ENCODE assay signal across 26 cellular contexts in the genomic region with DNA sequence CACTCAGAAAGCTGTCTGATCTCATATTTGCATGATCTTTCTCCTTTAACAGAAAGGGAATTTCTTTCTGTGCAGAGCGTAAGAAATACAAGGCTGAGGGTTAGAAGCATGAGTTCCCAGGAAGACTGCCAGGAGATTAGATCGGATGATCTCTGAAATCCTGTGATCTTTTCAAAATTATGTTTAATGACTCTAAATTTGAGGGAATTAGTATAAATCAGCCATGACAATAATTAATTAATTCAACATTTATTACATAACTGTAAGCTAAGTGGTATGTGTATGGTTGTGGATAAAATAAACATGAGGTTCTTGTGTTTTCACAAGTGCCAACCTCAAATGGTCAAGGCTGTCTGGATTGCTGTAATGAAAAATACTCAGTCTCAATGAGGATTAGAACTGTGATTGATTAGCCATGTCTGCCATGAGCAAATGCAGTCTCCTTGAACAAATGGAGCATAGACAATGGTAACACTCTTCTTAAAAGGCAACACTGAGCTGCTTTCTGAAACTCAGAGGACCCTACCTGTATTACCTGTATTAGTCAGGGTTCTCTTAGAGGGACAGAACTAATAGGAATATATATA.
"Had no signal": no experiment of that assay in that cellular context is flagged by ENCODE, and none has a peak within 500 bp of the region (broad histone marks: within the 10 kb centered on the region; RNA-seq: fewer than 3 reads in every experiment).

No MANE protein-coding gene starts in this region.

- H3K27me3 ChIP-seq: colonic mucosa, esophagus muscularis mucosa, gastroesophageal sphincter, hepatocyte, left lung, sigmoid colon, testis, tibial artery had no signal

- H3K79me2 ChIP-seq: hepatocyte, parathyroid adenoma had no signal

- H3K9me3 ChIP-seq: colonic mucosa, esophagus muscularis mucosa, gastroesophageal sphincter, heart left ventricle, left lung, mucosa of descending colon, sigmoid colon, spleen, testis, tibial artery had no signal

- DNase-seq: colonic mucosa; effector CD8-positive, alpha-beta T cell; endodermal cell; foreskin keratinocyte; heart left ventricle; left cardiac atrium; left lung; mesenchymal stem cell; mucosa of descending colon; naive B cell; right cardiac atrium; sigmoid colon; spleen; stimulated activated CD4-positive, alpha-beta T cell treated with anti-CD3 and anti-CD28 coated beads, Interleukin-4, amount 100 ng/mL, for 4 hours; stimulated activated naive CD8-positive, alpha-beta T cell treated with anti-CD3 and anti-CD28 coated beads, Interleukin-15, Interleukin-2, amounts not matched to agents 100 U/mL and 50 U/mL, for 24 hours; substantia nigra; testis; tibial artery had no signal

- H3K36me3 ChIP-seq: colonic mucosa, esophagus muscularis mucosa, gastroesophageal sphincter, heart left ventricle, left lung, sigmoid colon, spleen, tibial artery had no signal

- H3K27ac ChIP-seq: colonic mucosa, esophagus muscularis mucosa, foreskin keratinocyte, gastroesophageal sphincter, heart left ventricle, hepatocyte, left lung, parathyroid adenoma, sigmoid colon, skin epidermis, spleen, testis, tibial artery had no signal

- H3K4me2 ChIP-seq: hepatocyte had no signal

- H3K9ac ChIP-seq: parathyroid adenoma had no signal

- H2AFZ ChIP-seq: hepatocyte, parathyroid adenoma had no signal

- H3K4me1 ChIP-seq: colonic mucosa, foreskin keratinocyte, gastroesophageal sphincter, left lung, parathyroid adenoma, spleen, tibial artery had no signal

- FAIRE-seq: islet of Langerhans had no signal

- ATAC-seq: foreskin keratinocyte; gastroesophageal sphincter; heart left ventricle; left cardiac atrium; left lung; mucosa of descending colon; natural killer cell treated with Interleukin-12 subunit alpha and Interleukin-12 subunit beta and Interleukin-15 and Interleukin-18, amount 100 ng/mL, for 72 hours; right cardiac atrium; stimulated activated memory B cell treated with anti-CD40 and anti-IgM and Interleukin-4, amounts not matched to agents 10 μg/mL and 1 μg/mL and 100 μg/mL, for 72 hours; stimulated activated naive CD8-positive, alpha-beta T cell treated with anti-CD3 and anti-CD28 coated beads, Interleukin-15, Interleukin-2, amounts not matched to agents 100 U/mL and 50 U/mL, for 24 hours had no signal

- H3K4me3 ChIP-seq: colonic mucosa, esophagus muscularis mucosa, gastroesophageal sphincter, heart left ventricle, hepatocyte, left lung, mucosa of descending colon, sigmoid colon, skin epidermis, spleen, testis, tibial artery had no signal
